In the genomic region with DNA sequence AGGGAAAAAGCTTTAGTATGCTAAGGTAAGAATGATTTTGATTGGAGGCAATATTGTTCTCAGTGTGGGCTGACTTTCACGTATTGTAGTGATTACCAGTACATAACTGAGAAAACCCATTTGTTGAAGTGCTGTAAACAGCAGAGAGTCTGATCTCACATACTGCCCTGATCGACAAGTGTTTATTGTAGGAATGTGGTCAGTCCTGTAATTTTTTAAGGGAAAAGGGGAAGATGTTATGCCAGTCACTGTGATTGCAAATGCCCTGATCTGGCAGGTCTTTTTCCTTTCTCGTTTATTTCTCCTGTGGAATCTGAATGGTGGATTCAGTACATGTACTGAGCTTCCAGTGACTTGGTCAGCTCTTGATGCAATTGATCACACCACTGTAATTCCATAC, we compare ENCODE assay signal across 1 cellular context.
TF ChIP-seq lines count a peak whose summit lies in the region.

No MANE protein-coding gene starts in this region.

TF ChIP-seq in HEK293, 187 proteins besides CTCF, POLR2A, EP300 and RAD21:
- no peak for TF ChIP-seq ZSCAN5A (tag by site-specific recombination; IDR thresholded peaks at IDR 0.05)
- TF ChIP-seq ZNF600 (tag by site-specific recombination; IDR thresholded peaks at IDR 0.05): 0 out of 2 replicates have a peak, but pooled peaks have one; percentile 14
- no peak for TF ChIP-seq ZNF629 (tag by site-specific recombination; IDR thresholded peaks at IDR 0.05)
- TF ChIP-seq SCRT2 (tag by site-specific recombination; IDR thresholded peaks at IDR 0.05): peak; percentile 45; the same call in 1 of the 2 replicates
- no peak for TF ChIP-seq ZNF155 (tag by site-specific recombination; IDR thresholded peaks at IDR 0.05)
